Comparison of ENCODE assay signal across 1 cellular context in genomic region chr21:33588485-33589335, GRCh38.
TF ChIP-seq lines count a peak whose summit lies in the region.

DONSON (minus strand) TSS chr21:33588684; CDS start chr21:33588641, 43 bp downstream.

TF ChIP-seq in HCT116, 20 proteins besides CTCF, POLR2A, EP300 and RAD21 (continued from another document):
- TF ChIP-seq JUND (IDR thresholded peaks at IDR 0.05) = no peak
- TF ChIP-seq MAX (IDR thresholded peaks at IDR 0.05) = peak; percentile 26; the same call in 1 of the 2 replicates
- TF ChIP-seq SIN3A (IDR thresholded peaks at IDR 0.05; ENCODE audit: low read depth) = peak; percentile 46; the same call in 1 of the 2 replicates
- no peak for TF ChIP-seq CEBPB (IDR thresholded peaks at IDR 0.05; ENCODE audit: low read depth)
- TF ChIP-seq POLR2AphosphoS5 (IDR thresholded peaks at IDR 0.05; ENCODE audit: low read depth, low read length) = peak; percentile 73; the same call in 1 of the 2 replicates
- no peak for TF ChIP-seq ATF3 (IDR thresholded peaks at IDR 0.05)
- no peak for TF ChIP-seq EZH2 (IDR thresholded peaks at IDR 0.05)
- TF ChIP-seq SP1 (IDR thresholded peaks at IDR 0.05; ENCODE audit: low read depth) = 0 out of 2 replicates have a peak, but pooled peaks have one; percentile 39
- peak; percentile 80 for TF ChIP-seq EGR1 (IDR thresholded peaks at IDR 0.05; ENCODE audit: low read depth)
- TF ChIP-seq ZNF274 (IDR thresholded peaks at IDR 0.05; ENCODE audit: low read depth, low read length) = no peak
- no peak for TF ChIP-seq CBX3 (IDR thresholded peaks at IDR 0.05; ENCODE audit: low read depth)
